28 cellular contexts compared by ENCODE assay signal in genomic region chr6:73497915-73498314, GRCh38. TPM values are rescaled to one million over a fixed set of nuclear protein-coding genes. Genes with fewer than 3 reads are reported as not detected.
DNase-seq lines count a peak whose midpoint lies in the region; ATAC-seq, FAIRE-seq and TF ChIP-seq lines count a peak whose summit lies in the region.
"Had no signal": no experiment of that assay in that cellular context is flagged by ENCODE, and none has a peak within 500 bp of the region (broad histone marks: within the 10 kb centered on the region; RNA-seq: fewer than 3 reads in every experiment).

No MANE protein-coding gene starts in this region.

- ATAC-seq in T-helper 17 cell (no peak), GM19351 (IDR thresholded peaks at IDR 0.05; ENCODE audit: unreplicated experiment) (no peak)
- ATAC-seq: GM12878 had no signal

- peak overlapping the region; percentile 54 for H3K27ac Mint-ChIP-seq in T-helper 17 cell
- H3K27ac Mint-ChIP-seq in astrocyte (ENCODE audit: unreplicated experiment): peak overlapping the region; percentile 26
- H3K27ac Mint-ChIP-seq: CD14-positive monocyte had no signal

- no peak overlapping the region for H2AFZ ChIP-seq in astrocyte (ENCODE audit: low read depth, low read length)

- H3K27me3 ChIP-seq in astrocyte (ENCODE audit: insufficient read depth, low read length) (no peaks in the 10 kb centered on the region), MG63 (no peaks in the 10 kb centered on the region)
- H3K27me3 ChIP-seq: BE2C, BLaER1 had no signal

- POLR2A ChIA-PET in HEK293 (lab: Yijun Ruan, JAX): no interaction called here

- H3K4me1 ChIP-seq in HEK293 (ENCODE audit: control insufficient read depth, insufficient read depth, low read length) (no peaks in the 10 kb centered on the region), astrocyte (ENCODE audit: insufficient read depth, low read length) (no peaks in the 10 kb centered on the region)
- H3K4me1 ChIP-seq: BLaER1 had no signal

- H3K4me1 Mint-ChIP-seq in T-helper 17 cell (no peaks in the 10 kb centered on the region), astrocyte (ENCODE audit: low read depth, unreplicated experiment) (peaks cover 2% of the 10 kb centered on the region)
- H3K4me1 Mint-ChIP-seq: CD4-positive, alpha-beta memory T cell had no signal

- H3K4me3 Mint-ChIP-seq in T-helper 17 cell (no peak overlapping the region), astrocyte (ENCODE audit: unreplicated experiment) (no peak overlapping the region)
- H3K4me3 Mint-ChIP-seq: CD14-positive monocyte; CD4-positive, alpha-beta memory T cell; CD4-positive, CD25-positive, alpha-beta regulatory T cell; CD8-positive, alpha-beta memory T cell had no signal

- no peak overlapping the region for H3K9ac ChIP-seq in astrocyte (ENCODE audit: low read length)
- H3K9ac ChIP-seq: BLaER1 had no signal

- CTCF ChIA-PET in HEK293 (lab: Yijun Ruan, JAX): no interaction called here

- peaks cover 35 to 86% of the 10 kb centered on the region in 2 experiments for H3K36me3 ChIP-seq in HEK293 (ENCODE audit: control insufficient read depth in 2 of 2, insufficient read depth in 1 of 2, low read length in 2 of 2)
- peaks cover 34% of the 10 kb centered on the region for H3K36me3 ChIP-seq in astrocyte (ENCODE audit: insufficient read depth, low read length)
- H3K36me3 ChIP-seq in MG63: peaks cover 53% of the 10 kb centered on the region

- no peaks in the 10 kb centered on the region for H4K20me1 ChIP-seq in astrocyte (ENCODE audit: insufficient read depth, low read length)

- H3K27me3 Mint-ChIP-seq in T-helper 17 cell: no peaks in the 10 kb centered on the region
- no peaks in the 10 kb centered on the region for H3K27me3 Mint-ChIP-seq in astrocyte (ENCODE audit: low read depth, unreplicated experiment)
- H3K27me3 Mint-ChIP-seq: CD4-positive, alpha-beta memory T cell; CD4-positive, CD25-positive, alpha-beta regulatory T cell; CD8-positive, alpha-beta memory T cell had no signal

- H3K9me3 Mint-ChIP-seq in astrocyte (ENCODE audit: unreplicated experiment): no peaks in the 10 kb centered on the region
- H3K9me3 Mint-ChIP-seq: CD14-positive monocyte; CD4-positive, alpha-beta memory T cell; CD4-positive, CD25-positive, alpha-beta regulatory T cell; CD8-positive, alpha-beta memory T cell had no signal

- H3K27ac ChIP-seq in HEK293 (ENCODE audit: extremely low read depth, low read depth, low read length) (no peak overlapping the region), astrocyte (ENCODE audit: low read depth, low read length) (no peak overlapping the region)
- H3K27ac ChIP-seq: BLaER1 had no signal

- H3K4me3 ChIP-seq in HEK293 (ENCODE audit: low read depth, low read length): no peak overlapping the region
- no peak overlapping the region for H3K4me3 ChIP-seq in astrocyte (ENCODE audit: insufficient read depth, low read depth, low read length)
- no peak overlapping the region for H3K4me3 ChIP-seq in MG63
- H3K4me3 ChIP-seq: BLaER1, GM12878 had no signal

- H3K36me3 Mint-ChIP-seq in T-helper 17 cell (ENCODE audit: low read depth): peaks cover 2% of the 10 kb centered on the region
- peaks cover 5% of the 10 kb centered on the region for H3K36me3 Mint-ChIP-seq in astrocyte (ENCODE audit: low read depth, unreplicated experiment)

- no peak for FAIRE-seq in astrocyte (lab: Jason Lieb, UNC)
- FAIRE-seq in urothelium cell line (lab: Jason Lieb, UNC): no peak
- FAIRE-seq: A204.1, GM12878, GM12892, GM19239 had no signal

- H3K9me3 ChIP-seq in HEK293 (ENCODE audit: control insufficient read depth, insufficient read depth, low read depth, low read length): no peaks in the 10 kb centered on the region
- no peaks in the 10 kb centered on the region for H3K9me3 ChIP-seq in T-helper 17 cell (ENCODE audit: control insufficient read depth, low read length, poor library complexity, severe bottlenecking)
- no peaks in the 10 kb centered on the region for H3K9me3 ChIP-seq in astrocyte (ENCODE audit: insufficient read depth, low read depth, low read length)
- no peaks in the 10 kb centered on the region for H3K9me3 ChIP-seq in MG63
- H3K9me3 ChIP-seq: BE2C, BLaER1 had no signal

- no peaks in the 10 kb centered on the region for H3K79me2 ChIP-seq in astrocyte (ENCODE audit: insufficient read depth, low read length)

- no peak for TF ChIP-seq CTCF in HEK293 (tag by site-specific recombination; IDR thresholded peaks at IDR 0.05)
- TF ChIP-seq CTCF in astrocyte (IDR thresholded peaks at IDR 0.05; ENCODE audit: insufficient read depth, low read depth, low read length): no peak

- DNase-seq in T-helper 17 cell (no peak), astrocyte (ENCODE audit: low read depth) (no peak), urothelium cell line (ENCODE audit: low spot score) (no peak), MG63 (no peak)
- DNase-seq: 8988T; ACHN; BE2C; C1 segment of cervical spinal cord; CD4-positive, alpha-beta memory T cell; CD4-positive, CD25-positive, alpha-beta regulatory T cell; CD8-positive, alpha-beta memory T cell; COR-L47; DMS 273 treated with DMSO at 0.1 percent for 48 hours; DMS153; DMS53; DMS79; DND-41; EL; GDM1 had no signal

- no peak overlapping the region for H3K4me2 ChIP-seq in astrocyte (ENCODE audit: low read length)
- H3K4me2 ChIP-seq: BLaER1 had no signal

TF ChIP-seq in HEK293, 187 proteins besides CTCF, POLR2A, EP300 and RAD21:
- TF ChIP-seq ZNF423 (tag by site-specific recombination; IDR thresholded peaks at IDR 0.05) (no peak), BCL11B (tag by site-specific recombination; IDR thresholded peaks at IDR 0.05; ENCODE audit: low read depth) (no peak), ZNF121 (tag by site-specific recombination; IDR thresholded peaks at IDR 0.05) (peak; percentile 78), KLF9 (tag by site-specific recombination; IDR thresholded peaks at IDR 0.05; ENCODE audit: low read depth) (no peak), ZNF426 (tag by site-specific recombination; IDR thresholded peaks at IDR 0.05) (no peak)

RNA-seq across cellular contexts. Expression of gene EEF1A1, which starts 22.9 kb away (rescaled TPM):
- over 10,000 TPM; 15,315 to 15,954 TPM for total RNA-seq in T-helper 17 cell
- total RNA-seq in astrocyte: 7,239 and 8,216 TPM in 2 replicates
- total RNA-seq in MG63 (2014; rRNA removed; shearing (Covaris generic); ENCODE audit: low replicate concordance): 14,402 and 16,931 TPM in 2 replicates

RNA-seq across cellular contexts. Expression of gene MTO1, which starts 36.4 kb away (rescaled TPM):
- 10 to 100 TPM; 37.1 to 47.4 TPM for total RNA-seq in T-helper 17 cell
- 15.5 and 17.6 TPM in 2 replicates for total RNA-seq in astrocyte
- total RNA-seq in MG63 (2014; rRNA removed; shearing (Covaris generic); ENCODE audit: low replicate concordance): 20.1 and 21.1 TPM in 2 replicates

RNA-seq across cellular contexts. Expression of gene CGAS, which starts 45.8 kb away (rescaled TPM):
- 10 to 100 TPM; 18.9 to 21.4 TPM for total RNA-seq in T-helper 17 cell
- 0.16 and 0.34 TPM in 2 replicates for total RNA-seq in astrocyte
- total RNA-seq in MG63 (2014; rRNA removed; shearing (Covaris generic); ENCODE audit: low replicate concordance): 14.0 and 18.8 TPM in 2 replicates
- total RNA-seq: G401 had no signal

Comparison
In these comparisons a context has a peak if more than half of its experiments do, and no peak if none do; other contexts are left out.
1. RNA of gene CGAS, which starts 45.8 kb away (total RNA-seq): 18.9 to 21.4 TPM in T-helper 17 cell and 14.0 to 18.8 TPM in MG63; 0.16 to 0.34 TPM in astrocyte; every median in the first group is over 10 times any median in the second.